In genomic region chr17:16080366-16080765, GRCh38 we compare ENCODE assay signal across 21 cellular contexts.
DNase-seq lines count a peak whose midpoint lies in the region; ATAC-seq, FAIRE-seq and TF ChIP-seq lines count a peak whose summit lies in the region.
"Had no signal": no experiment of that assay in that cellular context is flagged by ENCODE, and none has a peak within 500 bp of the region (broad histone marks: within the 10 kb centered on the region; RNA-seq: fewer than 3 reads in every experiment).

No MANE protein-coding gene starts in this region.

- ATAC-seq in GM18511 (IDR thresholded peaks at IDR 0.05; ENCODE audit: unreplicated experiment) = no peak
- ATAC-seq in mucosa of descending colon = no peak
- ATAC-seq: HCT116 had no signal

- H3K9me3 Mint-ChIP-seq in chondrocyte (ENCODE audit: low read depth) = no peaks in the 10 kb centered on the region

- in situ Hi-C loops in HAP-1 (cut with MboI; ENCODE audit: low sequenced_read_pairs) = no loop called here

- H3K4me3 ChIP-seq in fibroblast of the aortic adventitia (ENCODE audit: low read depth, low read length) = no peak overlapping the region
- H3K4me3 ChIP-seq in mucosa of descending colon = no peak overlapping the region
- H3K4me3 ChIP-seq in HAP-1 = no peak overlapping the region
- H3K4me3 ChIP-seq: GM23248 had no signal

- H3K4me1 ChIP-seq in mucosa of descending colon (ENCODE audit: low read depth) (no peaks in the 10 kb centered on the region), HAP-1 (no peaks in the 10 kb centered on the region)

- no peak overlapping the region for H3K4me3 Mint-ChIP-seq in chondrocyte (ENCODE audit: unreplicated experiment)
- H3K4me3 Mint-ChIP-seq: CD4-positive, alpha-beta memory T cell had no signal

- H3K9me3 ChIP-seq in mucosa of descending colon (no peaks in the 10 kb centered on the region), HAP-1 (no peaks in the 10 kb centered on the region)

- DNase-seq in GM12891 (ENCODE audit: insufficient read length, low spot score) (no peak), chondrocyte (ENCODE audit: low spot score) (no peak), fibroblast of the aortic adventitia (ENCODE audit: low read depth) (peak; percentile 31), mucosa of descending colon (no peak), HAP-1 (ENCODE audit: low spot score in 2 of 2) (no peak)
- no peak for DNase-seq in activated CD4-positive, CD25-positive, alpha-beta regulatory T cell treated with anti-CD3 and anti-CD28 coated beads, Interleukin-2, amount 50 U/mL, for 72 hours
- DNase-seq: 8988T; C1 segment of cervical spinal cord; Calu3; CD4-positive, alpha-beta memory T cell; COR-L47; DMS53; DMS79 treated with DMSO at 0.1 percent for 48 hours; GF-D8; GM23248; H7 had no signal

- no peaks in the 10 kb centered on the region for H3K27me3 Mint-ChIP-seq in chondrocyte (ENCODE audit: low read depth)
- H3K27me3 Mint-ChIP-seq: CD4-positive, alpha-beta memory T cell had no signal

- no peak for TF ChIP-seq CTCF in chondrocyte (IDR thresholded peaks at IDR 0.05)
- TF ChIP-seq CTCF in fibroblast of the aortic adventitia (IDR thresholded peaks at IDR 0.05; ENCODE audit: insufficient read depth, low read length) = no peak
- no peak for TF ChIP-seq CTCF in mucosa of descending colon (IDR thresholded peaks at IDR 0.05)

- FAIRE-seq in GM12891 (lab: Jason Lieb, UNC) = peak; percentile 16
- FAIRE-seq: GM12892, GM19239, H1 had no signal

- H3K36me3 Mint-ChIP-seq in chondrocyte (ENCODE audit: low read depth) = peaks cover 33% of the 10 kb centered on the region

- H3K27ac Mint-ChIP-seq in chondrocyte (ENCODE audit: unreplicated experiment) = peak overlapping the region; percentile 36

- H3K27me3 ChIP-seq in HAP-1 (ENCODE audit: low read depth) = no peaks in the 10 kb centered on the region

- H3K4me1 Mint-ChIP-seq in chondrocyte (ENCODE audit: low read depth) = peaks cover 8% of the 10 kb centered on the region

- intact Hi-C loops in mucosa of descending colon (cut with DNase I, micrococcal nuclease) = no loop called here

- no peak for TF ChIP-seq POLR2A in GM12891 (IDR thresholded peaks at IDR 0.05; ENCODE audit: low read depth, low read length)

- H3K36me3 ChIP-seq in mucosa of descending colon (ENCODE audit: low read depth) (peaks cover 7% of the 10 kb centered on the region), HAP-1 (replicated peaks) (peaks cover 50% of the 10 kb centered on the region)

TF ChIP-seq in GM12891, 5 proteins besides CTCF, POLR2A, EP300 and RAD21:
- TF ChIP-seq SPI1 (IDR thresholded peaks at IDR 0.05; ENCODE audit: low read depth, low read length) (no peak), POU2F2 (IDR thresholded peaks at IDR 0.05; ENCODE audit: low read depth, low read length) (no peak), POLR2AphosphoS5 (IDR thresholded peaks at IDR 0.05; ENCODE audit: low read depth, low read length) (no peak), TAF1 (IDR thresholded peaks at IDR 0.05; ENCODE audit: low read depth, low read length) (no peak), PAX5 (IDR thresholded peaks at IDR 0.05; ENCODE audit: insufficient read depth, low read length, severe bottlenecking) (no peak)
TF ChIP-seq in GM12891: peak in this region for 0.
